Comparison of ENCODE assay signal across 19 cellular contexts in genomic region chr1:219837994-219838294, GRCh38.
"Had no signal": no experiment of that assay in that cellular context is flagged by ENCODE, and none has a peak within 500 bp of the region (broad histone marks: within the 10 kb centered on the region; RNA-seq: fewer than 3 reads in every experiment).

No MANE protein-coding gene starts in this region.

- H3K4me3 Mint-ChIP-seq: activated naive CD8-positive, alpha-beta T cell; activated T-helper 1 cell treated with anti-CD3 and anti-CD28 coated beads, Interleukin-12 subunit alpha, Interleukin-12 subunit beta, Interleukin-2, Interleukin-4 antibody, amounts not matched to agents 30 ng/mL and 10 ng/mL and 1 ng/mL, durations not matched to agents 14 hours and 24 hours and 36 hours; dendritic cell treated with granulocyte-macrophage colony-stimulating factor and Interleukin-4, amounts not matched to agents 40 ng/mL and 50 ng/mL, for 4 days; immature natural killer cell; naive thymus-derived CD4-positive, alpha-beta T cell; stimulated activated effector memory CD8-positive, alpha-beta T cell treated with anti-CD3 and anti-CD28 coated beads, Interleukin-12 subunit alpha, Interleukin-12 subunit beta, amount 100 ng/mL, for 72 hours had no signal

- H3K4me3 ChIP-seq: esophagus squamous epithelium, left ventricle myocardium inferior, smooth muscle cell, stomach, upper lobe of left lung had no signal

- H3K9ac ChIP-seq: parathyroid adenoma had no signal

- ATAC-seq: naive thymus-derived CD4-positive, alpha-beta T cell; stimulated activated effector memory CD8-positive, alpha-beta T cell treated with anti-CD3 and anti-CD28 coated beads, Interleukin-12 subunit alpha, Interleukin-12 subunit beta, amount 100 ng/mL, for 72 hours had no signal

- H3K36me3 ChIP-seq: esophagus squamous epithelium, left ventricle myocardium inferior, stomach, upper lobe of left lung had no signal

- H3K9me3 ChIP-seq: esophagus squamous epithelium, left ventricle myocardium inferior, stomach, upper lobe of left lung had no signal

- H3K27ac ChIP-seq: esophagus squamous epithelium, left ventricle myocardium inferior, parathyroid adenoma, stomach, upper lobe of left lung, VCaP had no signal

- H3K9me3 Mint-ChIP-seq: activated T-helper 1 cell treated with anti-CD3 and anti-CD28 coated beads, Interleukin-12 subunit alpha, Interleukin-12 subunit beta, Interleukin-2, Interleukin-4 antibody, amounts not matched to agents 30 ng/mL and 10 ng/mL and 1 ng/mL, durations not matched to agents 14 hours and 24 hours and 36 hours; dendritic cell treated with granulocyte-macrophage colony-stimulating factor and Interleukin-4, amounts not matched to agents 40 ng/mL and 50 ng/mL, for 4 days; stimulated activated effector memory CD8-positive, alpha-beta T cell treated with anti-CD3 and anti-CD28 coated beads, Interleukin-12 subunit alpha, Interleukin-12 subunit beta, amount 100 ng/mL, for 72 hours had no signal

- H3K36me3 Mint-ChIP-seq: activated naive CD8-positive, alpha-beta T cell; immature natural killer cell; naive thymus-derived CD4-positive, alpha-beta T cell; stimulated activated effector memory CD8-positive, alpha-beta T cell treated with anti-CD3 and anti-CD28 coated beads, Interleukin-12 subunit alpha, Interleukin-12 subunit beta, amount 100 ng/mL, for 72 hours had no signal

- H3K4me1 Mint-ChIP-seq: immature natural killer cell; naive thymus-derived CD4-positive, alpha-beta T cell; stimulated activated effector memory CD8-positive, alpha-beta T cell treated with anti-CD3 and anti-CD28 coated beads, Interleukin-12 subunit alpha, Interleukin-12 subunit beta, amount 100 ng/mL, for 72 hours had no signal

- H3K79me2 ChIP-seq: parathyroid adenoma had no signal

- H3K4me1 ChIP-seq: esophagus squamous epithelium, left ventricle myocardium inferior, parathyroid adenoma, stomach, upper lobe of left lung had no signal

- H3K4me2 ChIP-seq: smooth muscle cell had no signal

- H2AFZ ChIP-seq: parathyroid adenoma had no signal

- DNase-seq: activated CD4-positive, alpha-beta T cell treated with anti-CD3 and anti-CD28 coated beads for 1 hour; activated CD4-positive, alpha-beta T cell treated with anti-CD3 and anti-CD28 coated beads, Interleukin-2, amount 50 U/mL, for 4 hours; activated T-cell treated with anti-CD3 and anti-CD28 coated beads for 4 hours; cerebellar nuclear complex; effector CD8-positive, alpha-beta T cell; esophagus squamous epithelium; immature natural killer cell; left ventricle myocardium inferior; naive thymus-derived CD4-positive, alpha-beta T cell; stimulated activated CD4-positive, alpha-beta T cell treated with anti-CD3 and anti-CD28 coated beads, Interleukin-4, amount 100 ng/mL, for 1 hour; stomach; upper lobe of left lung had no signal

- H3K27me3 Mint-ChIP-seq: dendritic cell treated with granulocyte-macrophage colony-stimulating factor and Interleukin-4, amounts not matched to agents 40 ng/mL and 50 ng/mL, for 4 days had no signal

- H3K27me3 ChIP-seq: upper lobe of left lung had no signal

- H3K27ac Mint-ChIP-seq: activated naive CD8-positive, alpha-beta T cell; activated T-helper 1 cell treated with anti-CD3 and anti-CD28 coated beads, Interleukin-12 subunit alpha, Interleukin-12 subunit beta, Interleukin-2, Interleukin-4 antibody, amounts not matched to agents 30 ng/mL and 10 ng/mL and 1 ng/mL, durations not matched to agents 14 hours and 24 hours and 36 hours; dendritic cell treated with granulocyte-macrophage colony-stimulating factor and Interleukin-4, amounts not matched to agents 40 ng/mL and 50 ng/mL, for 4 days; immature natural killer cell; naive thymus-derived CD4-positive, alpha-beta T cell; stimulated activated effector memory CD8-positive, alpha-beta T cell treated with anti-CD3 and anti-CD28 coated beads, Interleukin-12 subunit alpha, Interleukin-12 subunit beta, amount 100 ng/mL, for 72 hours had no signal
